In the genomic region with DNA sequence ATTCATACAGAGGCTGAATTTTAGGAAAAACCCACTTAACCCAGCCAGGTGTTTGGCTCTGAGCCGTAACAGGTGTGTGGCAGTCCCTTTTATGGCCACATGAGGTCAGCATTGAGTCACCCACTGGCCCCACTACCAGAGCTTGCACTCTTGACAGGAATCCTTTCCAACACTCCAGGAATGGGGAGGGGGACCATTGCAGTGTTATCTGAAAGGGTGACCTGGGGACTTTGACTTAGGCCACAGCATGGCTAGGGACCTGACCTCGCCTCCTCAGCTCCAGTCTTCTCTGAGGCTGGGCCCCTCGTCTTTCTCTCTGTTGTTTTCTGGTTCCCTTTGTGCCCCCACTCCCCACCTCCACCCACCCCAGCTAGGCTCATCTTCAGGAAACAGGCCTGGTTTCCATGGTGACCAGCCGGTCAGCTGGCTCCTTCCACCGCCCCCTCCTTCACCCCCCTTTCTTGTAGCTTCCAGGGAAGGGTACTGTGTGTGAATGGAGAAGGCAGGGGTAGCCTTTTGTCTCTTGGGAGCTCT, we compare ENCODE assay signal across 9 cellular contexts. TPM values are rescaled to one million over a fixed set of nuclear protein-coding genes. Genes with fewer than 3 reads are reported as not detected.
DNase-seq lines count a peak whose midpoint lies in the region; ATAC-seq and TF ChIP-seq lines count a peak whose summit lies in the region.
"Had no signal": no experiment of that assay in that cellular context is flagged by ENCODE, and none has a peak within 500 bp of the region (broad histone marks: within the 10 kb centered on the region; RNA-seq: fewer than 3 reads in every experiment).

No MANE protein-coding gene starts in this region.

- H3K27me3 Mint-ChIP-seq in activated CD4-positive, alpha-beta memory T cell treated with anti-CD3 and anti-CD28 coated beads, Interleukin-2, amount 10 ng/mL, durations not matched to agents 7 days and 5 days = peaks cover 44% of the 10 kb centered on the region

- TF ChIP-seq POLR2A in erythroblast (IDR thresholded peaks at IDR 0.05; ENCODE audit: low read length) = no peak

- H3K9me3 Mint-ChIP-seq in activated CD4-positive, alpha-beta memory T cell treated with anti-CD3 and anti-CD28 coated beads, Interleukin-2, amount 10 ng/mL, durations not matched to agents 7 days and 5 days = no peaks in the 10 kb centered on the region
- H3K9me3 Mint-ChIP-seq: memory B cell had no signal

- H3K36me3 Mint-ChIP-seq in activated CD4-positive, alpha-beta memory T cell treated with anti-CD3 and anti-CD28 coated beads, Interleukin-2, amount 10 ng/mL, durations not matched to agents 7 days and 5 days (ENCODE audit: low read depth) = peaks cover 16% of the 10 kb centered on the region
- H3K36me3 Mint-ChIP-seq: memory B cell had no signal

- POLR2A ChIA-PET in activated CD4-positive, alpha-beta memory T cell treated with anti-CD3 and anti-CD28 coated beads, Interleukin-2, amount 10 ng/mL, durations not matched to agents 7 days and 5 days (lab: Charles Lee) = interaction anchor here (0.8 to 8.1 kb wide), 8 partner anchors 14 to 75 kb away, joined by 3 to 64 read pairs (median 3); partner anchors contain the start of gene AARS2

- TF ChIP-seq CTCF in GM12873 (IDR thresholded peaks at IDR 0.05; ENCODE audit: insufficient read depth, low read depth, low read length, missing control alignments) = peak; percentile 99

- DNase-seq in AG08396 (ENCODE audit: low spot score) = peak; percentile 71
- peak; percentile 61 for DNase-seq in NCI-H2196 (lab: John Stamatoyannopoulos, UW; ENCODE audit: unreplicated experiment)
- DNase-seq in activated CD4-positive, alpha-beta memory T cell treated with anti-CD3 and anti-CD28 coated beads, Interleukin-2, amount 10 ng/mL, durations not matched to agents 7 days and 5 days = peak; percentile 70
- DNase-seq in erythroblast (lab: John Stamatoyannopoulos, UW) = peak; percentile 51 to 78
- peak in 39 of 56 donors; percentile 8 to 80 (median 33) for DNase-seq in nucleus accumbens (lab: John Stamatoyannopoulos, UW)
- DNase-seq in EL = no peak

- CTCF ChIA-PET in activated CD4-positive, alpha-beta memory T cell treated with anti-CD3 and anti-CD28 coated beads, Interleukin-2, amount 10 ng/mL, durations not matched to agents 7 days and 5 days (lab: Charles Lee) = interaction anchor here (0.6 to 4.2 kb wide), 17 partner anchors 10 to 919 kb away, joined by 3 to 69 read pairs (median 6); partner anchors contain the start of genes AARS2, HSP90AB1 and SLC35B2

- ATAC-seq in HG02571 (IDR thresholded peaks at IDR 0.05; ENCODE audit: unreplicated experiment) = no peak

- no peak overlapping the region for H3K4me3 Mint-ChIP-seq in activated CD4-positive, alpha-beta memory T cell treated with anti-CD3 and anti-CD28 coated beads, Interleukin-2, amount 10 ng/mL, durations not matched to agents 7 days and 5 days
- H3K4me3 Mint-ChIP-seq: memory B cell had no signal

- peaks cover 40% of the 10 kb centered on the region for H3K4me1 Mint-ChIP-seq in activated CD4-positive, alpha-beta memory T cell treated with anti-CD3 and anti-CD28 coated beads, Interleukin-2, amount 10 ng/mL, durations not matched to agents 7 days and 5 days

- no peak overlapping the region for H3K27ac Mint-ChIP-seq in activated CD4-positive, alpha-beta memory T cell treated with anti-CD3 and anti-CD28 coated beads, Interleukin-2, amount 10 ng/mL, durations not matched to agents 7 days and 5 days
- H3K27ac Mint-ChIP-seq: memory B cell had no signal

RNA-seq across cellular contexts. Expression of gene TMEM151B, which starts 2.1 kb away (rescaled TPM):
- total RNA-seq in activated CD4-positive, alpha-beta memory T cell treated with anti-CD3 and anti-CD28 coated beads, Interleukin-2, amount 10 ng/mL, durations not matched to agents 7 days and 5 days = not detected

RNA-seq across cellular contexts. Expression of gene NFKBIE, which starts 2.8 kb away (rescaled TPM):
- total RNA-seq in activated CD4-positive, alpha-beta memory T cell treated with anti-CD3 and anti-CD28 coated beads, Interleukin-2, amount 10 ng/mL, durations not matched to agents 7 days and 5 days = 10 to 100 TPM; 20.8 to 21.7 TPM

RNA-seq across cellular contexts. Expression of gene SLC35B2, which starts 10.8 kb away (rescaled TPM):
- total RNA-seq in activated CD4-positive, alpha-beta memory T cell treated with anti-CD3 and anti-CD28 coated beads, Interleukin-2, amount 10 ng/mL, durations not matched to agents 7 days and 5 days = 10 to 100 TPM; 35.8 to 37.2 TPM

RNA-seq across cellular contexts. Expression of gene HSP90AB1, which starts 21.3 kb away (rescaled TPM):
- total RNA-seq in activated CD4-positive, alpha-beta memory T cell treated with anti-CD3 and anti-CD28 coated beads, Interleukin-2, amount 10 ng/mL, durations not matched to agents 7 days and 5 days = 100 to 1,000 TPM; 478 to 479 TPM

RNA-seq across cellular contexts. Expression of gene SLC29A1, which starts 44.8 kb away (rescaled TPM):
- 10 to 100 TPM; 24.8 to 25.4 TPM for total RNA-seq in activated CD4-positive, alpha-beta memory T cell treated with anti-CD3 and anti-CD28 coated beads, Interleukin-2, amount 10 ng/mL, durations not matched to agents 7 days and 5 days
